In the genomic region with DNA sequence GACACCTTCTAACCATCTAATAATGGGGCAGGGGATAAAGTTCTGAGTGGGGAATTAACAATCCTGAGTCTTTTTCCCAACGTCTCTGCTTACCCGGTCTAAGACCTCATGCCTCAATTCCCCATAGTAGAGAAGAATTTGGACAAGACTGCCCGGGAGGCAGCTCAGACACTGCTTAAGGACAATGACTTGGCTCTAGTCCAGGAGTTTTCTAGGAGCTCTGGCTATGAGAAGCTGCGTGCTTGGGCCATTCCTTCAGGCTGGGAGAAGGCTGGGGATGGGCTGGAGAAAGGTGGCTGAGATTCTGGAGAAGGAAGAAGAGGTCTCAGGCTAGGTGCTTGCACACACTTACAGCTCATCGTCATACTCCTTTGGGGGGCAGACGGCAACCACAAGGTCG, we compare ENCODE assay signal across 2 cellular contexts.
TF ChIP-seq lines count a peak whose summit lies in the region.

No MANE protein-coding gene starts in this region.

TF ChIP-seq in SK-N-SH treated with all-trans-retinoic acid at 6 μM for 48 hours, 23 proteins besides CTCF, POLR2A, EP300 and RAD21 (continued from another document):
- TF ChIP-seq, protein P1, sequence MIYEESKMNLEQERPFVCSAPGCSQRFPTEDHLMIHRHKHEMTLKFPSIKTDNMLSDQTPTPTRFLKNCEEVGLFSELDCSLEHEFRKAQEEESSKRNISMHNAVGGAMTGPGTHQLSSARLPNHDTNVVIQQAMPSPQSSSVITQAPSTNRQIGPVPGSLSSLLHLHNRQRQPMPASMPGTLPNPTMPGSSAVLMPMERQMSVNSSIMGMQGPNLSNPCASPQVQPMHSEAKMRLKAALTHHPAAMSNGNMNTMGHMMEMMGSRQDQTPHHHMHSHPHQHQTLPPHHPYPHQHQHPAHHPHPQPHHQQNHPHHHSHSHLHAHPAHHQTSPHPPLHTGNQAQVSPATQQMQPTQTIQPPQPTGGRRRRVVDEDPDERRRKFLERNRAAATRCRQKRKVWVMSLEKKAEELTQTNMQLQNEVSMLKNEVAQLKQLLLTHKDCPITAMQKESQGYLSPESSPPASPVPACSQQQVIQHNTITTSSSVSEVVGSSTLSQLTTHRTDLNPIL (CRISPR knock-in tag; IDR thresholded peaks at IDR 0.05; ENCODE audit: low read depth), result no peak
- TF ChIP-seq ZC3H10 (CRISPR knock-in tag; IDR thresholded peaks at IDR 0.05), result no peak
- TF ChIP-seq, protein P2, sequence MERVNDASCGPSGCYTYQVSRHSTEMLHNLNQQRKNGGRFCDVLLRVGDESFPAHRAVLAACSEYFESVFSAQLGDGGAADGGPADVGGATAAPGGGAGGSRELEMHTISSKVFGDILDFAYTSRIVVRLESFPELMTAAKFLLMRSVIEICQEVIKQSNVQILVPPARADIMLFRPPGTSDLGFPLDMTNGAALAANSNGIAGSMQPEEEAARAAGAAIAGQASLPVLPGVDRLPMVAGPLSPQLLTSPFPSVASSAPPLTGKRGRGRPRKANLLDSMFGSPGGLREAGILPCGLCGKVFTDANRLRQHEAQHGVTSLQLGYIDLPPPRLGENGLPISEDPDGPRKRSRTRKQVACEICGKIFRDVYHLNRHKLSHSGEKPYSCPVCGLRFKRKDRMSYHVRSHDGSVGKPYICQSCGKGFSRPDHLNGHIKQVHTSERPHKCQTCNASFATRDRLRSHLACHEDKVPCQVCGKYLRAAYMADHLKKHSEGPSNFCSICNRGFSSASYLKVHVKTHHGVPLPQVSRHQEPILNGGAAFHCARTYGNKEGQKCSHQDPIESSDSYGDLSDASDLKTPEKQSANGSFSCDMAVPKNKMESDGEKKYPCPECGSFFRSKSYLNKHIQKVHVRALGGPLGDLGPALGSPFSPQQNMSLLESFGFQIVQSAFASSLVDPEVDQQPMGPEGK (CRISPR knock-in tag; IDR thresholded peaks at IDR 0.05; ENCODE audit: borderline replicate concordance), result no peak
- no peak for TF ChIP-seq TCF4 (CRISPR knock-in tag; IDR thresholded peaks at IDR 0.05; ENCODE audit: borderline replicate concordance)
- no peak for TF ChIP-seq OSR1 (CRISPR knock-in tag; IDR thresholded peaks at IDR 0.05)
- TF ChIP-seq ZFP3 (CRISPR knock-in tag; IDR thresholded peaks at IDR 0.05), result no peak
- no peak for TF ChIP-seq ZNF8 (CRISPR knock-in tag; IDR thresholded peaks at IDR 0.05)
- no peak for TF ChIP-seq BACH2 (CRISPR knock-in tag; IDR thresholded peaks at IDR 0.05; ENCODE audit: borderline replicate concordance)
- no peak for TF ChIP-seq CSDC2 (CRISPR knock-in tag; IDR thresholded peaks at IDR 0.05)
- TF ChIP-seq RARB (CRISPR knock-in tag; IDR thresholded peaks at IDR 0.05), result no peak
- no peak for TF ChIP-seq ZNF70 (CRISPR knock-in tag; IDR thresholded peaks at IDR 0.05)
- no peak for TF ChIP-seq ESRRG (CRISPR knock-in tag; IDR thresholded peaks at IDR 0.05)

TF ChIP-seq in SK-N-SH, 30 proteins besides CTCF, POLR2A, EP300 and RAD21 (continued from another document):
- TF ChIP-seq, protein P3, sequence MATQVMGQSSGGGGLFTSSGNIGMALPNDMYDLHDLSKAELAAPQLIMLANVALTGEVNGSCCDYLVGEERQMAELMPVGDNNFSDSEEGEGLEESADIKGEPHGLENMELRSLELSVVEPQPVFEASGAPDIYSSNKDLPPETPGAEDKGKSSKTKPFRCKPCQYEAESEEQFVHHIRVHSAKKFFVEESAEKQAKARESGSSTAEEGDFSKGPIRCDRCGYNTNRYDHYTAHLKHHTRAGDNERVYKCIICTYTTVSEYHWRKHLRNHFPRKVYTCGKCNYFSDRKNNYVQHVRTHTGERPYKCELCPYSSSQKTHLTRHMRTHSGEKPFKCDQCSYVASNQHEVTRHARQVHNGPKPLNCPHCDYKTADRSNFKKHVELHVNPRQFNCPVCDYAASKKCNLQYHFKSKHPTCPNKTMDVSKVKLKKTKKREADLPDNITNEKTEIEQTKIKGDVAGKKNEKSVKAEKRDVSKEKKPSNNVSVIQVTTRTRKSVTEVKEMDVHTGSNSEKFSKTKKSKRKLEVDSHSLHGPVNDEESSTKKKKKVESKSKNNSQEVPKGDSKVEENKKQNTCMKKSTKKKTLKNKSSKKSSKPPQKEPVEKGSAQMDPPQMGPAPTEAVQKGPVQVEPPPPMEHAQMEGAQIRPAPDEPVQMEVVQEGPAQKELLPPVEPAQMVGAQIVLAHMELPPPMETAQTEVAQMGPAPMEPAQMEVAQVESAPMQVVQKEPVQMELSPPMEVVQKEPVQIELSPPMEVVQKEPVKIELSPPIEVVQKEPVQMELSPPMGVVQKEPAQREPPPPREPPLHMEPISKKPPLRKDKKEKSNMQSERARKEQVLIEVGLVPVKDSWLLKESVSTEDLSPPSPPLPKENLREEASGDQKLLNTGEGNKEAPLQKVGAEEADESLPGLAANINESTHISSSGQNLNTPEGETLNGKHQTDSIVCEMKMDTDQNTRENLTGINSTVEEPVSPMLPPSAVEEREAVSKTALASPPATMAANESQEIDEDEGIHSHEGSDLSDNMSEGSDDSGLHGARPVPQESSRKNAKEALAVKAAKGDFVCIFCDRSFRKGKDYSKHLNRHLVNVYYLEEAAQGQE (IDR thresholded peaks at IDR 0.05; ENCODE audit: low read depth, low read length), result no peak
- TF ChIP-seq MXI1 (IDR thresholded peaks at IDR 0.05; ENCODE audit: low read depth, low read length), result no peak
- TF ChIP-seq FOXJ3 (CRISPR knock-in tag; IDR thresholded peaks at IDR 0.05), result no peak
- no peak for TF ChIP-seq YY1 (IDR thresholded peaks at IDR 0.05; ENCODE audit: low read depth)
- TF ChIP-seq, protein P4, sequence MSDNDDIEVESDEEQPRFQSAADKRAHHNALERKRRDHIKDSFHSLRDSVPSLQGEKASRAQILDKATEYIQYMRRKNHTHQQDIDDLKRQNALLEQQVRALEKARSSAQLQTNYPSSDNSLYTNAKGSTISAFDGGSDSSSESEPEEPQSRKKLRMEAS (IDR thresholded peaks at IDR 0.05; ENCODE audit: low read depth), result no peak
- TF ChIP-seq POLR2AphosphoS5 (IDR thresholded peaks at IDR 0.05; ENCODE audit: low read depth, low read length), result no peak
- no peak for TF ChIP-seq NRF1 (IDR thresholded peaks at IDR 0.05; ENCODE audit: low read depth, low read length)
- TF ChIP-seq TEAD4 (IDR thresholded peaks at IDR 0.05; ENCODE audit: borderline replicate concordance, insufficient read depth), result no peak
- TF ChIP-seq, protein P5, sequence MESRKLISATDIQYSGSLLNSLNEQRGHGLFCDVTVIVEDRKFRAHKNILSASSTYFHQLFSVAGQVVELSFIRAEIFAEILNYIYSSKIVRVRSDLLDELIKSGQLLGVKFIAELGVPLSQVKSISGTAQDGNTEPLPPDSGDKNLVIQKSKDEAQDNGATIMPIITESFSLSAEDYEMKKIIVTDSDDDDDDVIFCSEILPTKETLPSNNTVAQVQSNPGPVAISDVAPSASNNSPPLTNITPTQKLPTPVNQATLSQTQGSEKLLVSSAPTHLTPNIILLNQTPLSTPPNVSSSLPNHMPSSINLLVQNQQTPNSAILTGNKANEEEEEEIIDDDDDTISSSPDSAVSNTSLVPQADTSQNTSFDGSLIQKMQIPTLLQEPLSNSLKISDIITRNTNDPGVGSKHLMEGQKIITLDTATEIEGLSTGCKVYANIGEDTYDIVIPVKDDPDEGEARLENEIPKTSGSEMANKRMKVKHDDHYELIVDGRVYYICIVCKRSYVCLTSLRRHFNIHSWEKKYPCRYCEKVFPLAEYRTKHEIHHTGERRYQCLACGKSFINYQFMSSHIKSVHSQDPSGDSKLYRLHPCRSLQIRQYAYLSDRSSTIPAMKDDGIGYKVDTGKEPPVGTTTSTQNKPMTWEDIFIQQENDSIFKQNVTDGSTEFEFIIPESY (IDR thresholded peaks at IDR 0.05; ENCODE audit: borderline replicate concordance, low read depth), result no peak
